13 cellular contexts compared by ENCODE assay signal in genomic region chr6:160950507-160950906, GRCh38. TPM values are rescaled to one million over a fixed set of nuclear protein-coding genes. Genes with fewer than 3 reads are reported as not detected.
A peak's percentile ranks its signal among the peaks of the same experiment; 100 is the strongest.
DNase-seq lines count a peak whose midpoint lies in the region; ATAC-seq, FAIRE-seq and TF ChIP-seq lines count a peak whose summit lies in the region.
"Had no signal": no experiment of that assay in that cellular context is flagged by ENCODE, and none has a peak within 500 bp of the region (broad histone marks: within the 10 kb centered on the region; RNA-seq: fewer than 3 reads in every experiment).

No MANE protein-coding gene starts in this region.

- DNase-seq in ELR (ENCODE audit: low read depth) = peak; percentile 72
- peak; percentile 54 to 89 for DNase-seq in foreskin keratinocyte
- no peak for DNase-seq in progenitor cell of endocrine pancreas (ENCODE audit: low spot score, unreplicated experiment)
- no peak for DNase-seq in GM19239 (ENCODE audit: insufficient read length, low spot score)
- no peak for DNase-seq in NCI-H446 (lab: John Stamatoyannopoulos, UW)
- DNase-seq in activated gamma-delta T cell treated with Interleukin-2 at 50 U/mL for 16 hours = no peak
- no peak for DNase-seq in NCI-H2107 treated with DMSO at 0.1 percent for 48 hours (lab: John Stamatoyannopoulos, UW; ENCODE audit: unreplicated experiment)
- DNase-seq: activated CD4-positive, CD25-positive, alpha-beta regulatory T cell; effector CD8-positive, alpha-beta T cell; NCI-H1436 treated with DMSO at 0.1 percent for 48 hours had no signal

- H3K27me3 ChIP-seq in foreskin keratinocyte = no peaks in the 10 kb centered on the region

- peaks cover 12% of the 10 kb centered on the region for H3K4me1 ChIP-seq in foreskin keratinocyte
- H3K4me1 ChIP-seq: parathyroid adenoma had no signal

- no peaks in the 10 kb centered on the region for H3K27me3 Mint-ChIP-seq in progenitor cell of endocrine pancreas

- no peaks in the 10 kb centered on the region for H3K36me3 Mint-ChIP-seq in progenitor cell of endocrine pancreas (ENCODE audit: insufficient read depth)

- H3K4me1 Mint-ChIP-seq in progenitor cell of endocrine pancreas (ENCODE audit: low read depth) = peaks cover 9% of the 10 kb centered on the region

- H3K9me3 Mint-ChIP-seq in progenitor cell of endocrine pancreas (ENCODE audit: low read depth) = no peaks in the 10 kb centered on the region

- H3K27ac Mint-ChIP-seq in progenitor cell of endocrine pancreas = peak overlapping the region; percentile 15

- H3K4me3 Mint-ChIP-seq in progenitor cell of endocrine pancreas (ENCODE audit: low read depth) = no peak overlapping the region

- TF ChIP-seq CTCF in VCaP (conservative IDR thresholded peaks at IDR 0.05) (no peak), foreskin keratinocyte (conservative IDR thresholded peaks at IDR 0.05) (no peak), progenitor cell of endocrine pancreas (IDR thresholded peaks at IDR 0.05; ENCODE audit: unreplicated experiment) (no peak)

- H3K27ac ChIP-seq in VCaP (peak overlapping the region; percentile 2; the same call in 1 of the 2 replicates), foreskin keratinocyte (peak overlapping the region; percentile 85)
- H3K27ac ChIP-seq: parathyroid adenoma had no signal

- FAIRE-seq in GM19239 (lab: Jason Lieb, UNC) = no peak
- FAIRE-seq: RCC 7860 had no signal

- ATAC-seq in foreskin keratinocyte = peak; percentile 93

RNA-seq across cellular contexts. Expression of gene MAP3K4, which starts 41.1 kb away (rescaled TPM):
- total RNA-seq in foreskin keratinocyte (25.0 and 26.1 TPM in 2 replicates), progenitor cell of endocrine pancreas (68.1 and 68.4 TPM in 2 replicates)
- 9.7 and 11.7 TPM in 2 replicates for polyA plus RNA-seq in foreskin keratinocyte

Comparison
In these comparisons a context has a peak if more than half of its experiments do, and no peak if none do; other contexts are left out.
1. DNase-seq: peak in ELR (single experiment) and foreskin keratinocyte (2 of 2); none in progenitor cell of endocrine pancreas (single experiment), GM19239 (single experiment), NCI-H446 (0 of 2), activated gamma-delta T cell treated with Interleukin-2 at 50 U/mL for 16 hours (single experiment) and NCI-H2107 treated with DMSO at 0.1 percent for 48 hours (single experiment).